ENCODE assay signal across 24 cellular contexts in genomic region chr16:86802013-86802412, GRCh38.
"Had no signal": no experiment of that assay in that cellular context is flagged by ENCODE, and none has a peak within 500 bp of the region (broad histone marks: within the 10 kb centered on the region; RNA-seq: fewer than 3 reads in every experiment).

No MANE protein-coding gene starts in this region.

- H3K36me3 ChIP-seq: MG63, SJSA1 had no signal

- H3K27me3 ChIP-seq: SJSA1 had no signal

- FAIRE-seq: RCC 7860 had no signal

- H3K4me3 ChIP-seq: MG63, SJSA1, SK-N-MC had no signal

- H3K27ac ChIP-seq: HL-60, SJSA1, SK-N-MC had no signal

- DNase-seq: Karpas-422, KG1, MG63, NCI-H1092, NCI-H1105 treated with DMSO at 0.1 percent for 48 hours, NCI-H1417 treated with DMSO at 0.1 percent for 48 hours, NCI-H146, NCI-H1694 treated with DMSO at 0.1 percent for 48 hours, NCI-H1930, NCI-H2081, NCI-H2107, NCI-H226, NCI-H446, NCI-H510A, NCI-H524 treated with DMSO at 0.1 percent for 48 hours, NCI-H69, NCI-H774, Right ventricle myocardium superior, RPMI8226, SIG-M5 had no signal

- H3K9me3 ChIP-seq: MG63 had no signal
